ENCODE assay signal across 11 cellular contexts in the genomic region with DNA sequence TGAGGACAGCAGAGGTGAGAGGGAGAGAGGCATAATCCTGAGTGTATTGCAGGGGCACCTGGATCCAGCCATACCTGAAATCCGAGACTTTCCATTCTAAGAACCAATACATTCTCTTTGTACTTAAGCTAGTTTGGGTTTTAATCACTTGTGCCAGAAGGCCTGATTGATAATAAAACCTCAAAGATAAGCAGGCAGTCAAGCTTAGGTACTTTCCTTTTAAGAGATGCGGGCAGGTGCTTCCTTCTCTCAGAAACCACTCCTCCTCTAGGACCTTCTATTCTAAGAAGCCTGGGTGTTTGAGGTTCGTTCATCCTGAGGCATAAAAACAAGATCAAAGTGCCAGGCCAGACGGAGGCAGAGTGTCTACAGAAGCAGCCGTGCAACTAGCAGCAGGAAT. TPM values are rescaled to one million over a fixed set of nuclear protein-coding genes. Genes with fewer than 3 reads are reported as not detected.
A peak's percentile ranks its signal among the peaks of the same experiment; 100 is the strongest.
DNase-seq lines count a peak whose midpoint lies in the region; ATAC-seq and TF ChIP-seq lines count a peak whose summit lies in the region.
"Had no signal": no experiment of that assay in that cellular context is flagged by ENCODE, and none has a peak within 500 bp of the region (broad histone marks: within the 10 kb centered on the region; RNA-seq: fewer than 3 reads in every experiment).

No MANE protein-coding gene starts in this region.

- H3K36me3 Mint-ChIP-seq in type B pancreatic cell = no peaks in the 10 kb centered on the region
- H3K36me3 Mint-ChIP-seq: brain had no signal

- peak; percentile 69 for ATAC-seq in mucosa of descending colon
- no peak for ATAC-seq in HG03520 (IDR thresholded peaks at IDR 0.05; ENCODE audit: unreplicated experiment)
- ATAC-seq in left cardiac atrium = no peak
- no peak for ATAC-seq in HG03135 (IDR thresholded peaks at IDR 0.05; ENCODE audit: unreplicated experiment)

- no peaks in the 10 kb centered on the region for H3K27me3 ChIP-seq in GM06990 (replicated peaks; ENCODE audit: control insufficient read depth, insufficient read depth, low read length)
- H3K27me3 ChIP-seq in KMS-11 (ENCODE audit: insufficient read depth, low read depth) = no peaks in the 10 kb centered on the region

- no peaks in the 10 kb centered on the region for H4K20me1 ChIP-seq in KMS-11 (ENCODE audit: insufficient read depth)

- H3K9ac ChIP-seq in KMS-11 = peak overlapping the region; percentile 25
- H3K9ac ChIP-seq: SK-N-SH had no signal

- intact Hi-C loops in mucosa of descending colon (cut with DNase I, micrococcal nuclease) (no loop called here), left cardiac atrium (cut with DNase I) (no loop called here)

- H3K4me1 ChIP-seq in KMS-11 (ENCODE audit: low read depth, poor library complexity, severe bottlenecking) (peaks cover 56% of the 10 kb centered on the region), mucosa of descending colon (ENCODE audit: low read depth) (no peaks in the 10 kb centered on the region)

- TF ChIP-seq CTCF in GM06990 (IDR thresholded peaks at IDR 0.05; ENCODE audit: insufficient read depth, low read length, poor library complexity, severe bottlenecking) = no peak
- TF ChIP-seq CTCF in KMS-11 (conservative IDR thresholded peaks at IDR 0.05; ENCODE audit: low read depth, low read length) = no peak
- TF ChIP-seq CTCF in mucosa of descending colon (IDR thresholded peaks at IDR 0.05) = no peak
- TF ChIP-seq CTCF in type B pancreatic cell (conservative IDR thresholded peaks at IDR 0.05) = no peak

- no peak overlapping the region for H3K4me3 Mint-ChIP-seq in type B pancreatic cell
- H3K4me3 Mint-ChIP-seq: brain had no signal

- peak overlapping the region; percentile 42 for H3K4me2 ChIP-seq in KMS-11
- H3K4me2 ChIP-seq: SK-N-SH had no signal

- DNase-seq in GM06990 (ENCODE audit: extremely low read depth, insufficient read length) (peak; percentile 63), mucosa of descending colon (peak in 1 of 3 donors; percentile 32), type B pancreatic cell (ENCODE audit: extremely low spot score, unreplicated experiment) (no peak), left cardiac atrium (no peak)
- DNase-seq in activated CD8-positive, alpha-beta memory T cell treated with anti-CD3 and anti-CD28 coated beads, Interleukin-2, amount 50 U/mL, for 48 hours = peak; percentile 52
- DNase-seq: foreskin melanocyte, SK-N-SH had no signal

- H3K79me2 ChIP-seq in KMS-11 (ENCODE audit: insufficient read depth, low read depth) = no peaks in the 10 kb centered on the region

- no peaks in the 10 kb centered on the region for H3K27me3 Mint-ChIP-seq in type B pancreatic cell

- no peak overlapping the region for H3K4me3 ChIP-seq in GM06990 (replicated peaks; ENCODE audit: low read depth, low read length)
- no peak overlapping the region for H3K4me3 ChIP-seq in KMS-11 (IDR thresholded peaks at IDR 0.05; ENCODE audit: insufficient read depth, low read depth, low read length)
- no peak overlapping the region for H3K4me3 ChIP-seq in mucosa of descending colon

- no peaks in the 10 kb centered on the region for H3K9me3 ChIP-seq in mucosa of descending colon
- H3K9me3 ChIP-seq: SK-N-SH had no signal

- H3K9me3 Mint-ChIP-seq in type B pancreatic cell = no peaks in the 10 kb centered on the region

- no peak overlapping the region for H3K27ac Mint-ChIP-seq in type B pancreatic cell
- H3K27ac Mint-ChIP-seq: brain had no signal

- H3K27ac ChIP-seq in KMS-11 = peak overlapping the region; percentile 78

- no peaks in the 10 kb centered on the region for H3K4me1 Mint-ChIP-seq in type B pancreatic cell (ENCODE audit: unreplicated experiment)

- H2AFZ ChIP-seq in KMS-11 (ENCODE audit: low read depth) = peak overlapping the region; percentile 8; the same call in 1 of the 2 replicates

- no peaks in the 10 kb centered on the region for H3K36me3 ChIP-seq in GM06990 (ENCODE audit: control insufficient read depth, insufficient read depth, low read length)
- no peaks in the 10 kb centered on the region for H3K36me3 ChIP-seq in KMS-11 (ENCODE audit: insufficient read depth)
- H3K36me3 ChIP-seq in mucosa of descending colon (ENCODE audit: low read depth) = no peaks in the 10 kb centered on the region

RNA-seq across cellular contexts. Expression of a gene that starts 22.2 kb away (rescaled TPM):
- total RNA-seq in mucosa of descending colon = not detected
- not detected in 2 replicates for total RNA-seq in type B pancreatic cell (ENCODE audit: low replicate concordance)
- not detected for total RNA-seq in left cardiac atrium

RNA-seq across cellular contexts. Expression of a gene that starts 42.4 kb away (rescaled TPM):
- total RNA-seq in mucosa of descending colon (100 to 1,000 TPM; 123 to 302 (median 289) TPM), type B pancreatic cell (ENCODE audit: low replicate concordance) (78.5 and 155 TPM in 2 replicates), left cardiac atrium (1 to 10 TPM; 7.5 to 7.6 TPM)

RNA-seq across cellular contexts. Expression of a gene that starts 51.8 kb away (rescaled TPM):
- total RNA-seq in mucosa of descending colon (10 to 100 TPM in 2 of 3 donors, 1 to 10 TPM in 1; 9.1 to 20.8 (median 17.9) TPM), type B pancreatic cell (ENCODE audit: low replicate concordance) (24.2 and 92.8 TPM in 2 replicates), left cardiac atrium (10 to 100 TPM; 35.5 to 46.7 TPM)

Comparison
In these comparisons a context has a peak if more than half of its experiments do, and no peak if none do; other contexts are left out.
1. DNase-seq: peak in GM06990 (single experiment) and activated CD8-positive, alpha-beta memory T cell treated with anti-CD3 and anti-CD28 coated beads, Interleukin-2, amount 50 U/mL, for 48 hours (single experiment); none in type B pancreatic cell (single experiment) and left cardiac atrium (single experiment).